ENCODE assay signal across 13 cellular contexts in the genomic region with DNA sequence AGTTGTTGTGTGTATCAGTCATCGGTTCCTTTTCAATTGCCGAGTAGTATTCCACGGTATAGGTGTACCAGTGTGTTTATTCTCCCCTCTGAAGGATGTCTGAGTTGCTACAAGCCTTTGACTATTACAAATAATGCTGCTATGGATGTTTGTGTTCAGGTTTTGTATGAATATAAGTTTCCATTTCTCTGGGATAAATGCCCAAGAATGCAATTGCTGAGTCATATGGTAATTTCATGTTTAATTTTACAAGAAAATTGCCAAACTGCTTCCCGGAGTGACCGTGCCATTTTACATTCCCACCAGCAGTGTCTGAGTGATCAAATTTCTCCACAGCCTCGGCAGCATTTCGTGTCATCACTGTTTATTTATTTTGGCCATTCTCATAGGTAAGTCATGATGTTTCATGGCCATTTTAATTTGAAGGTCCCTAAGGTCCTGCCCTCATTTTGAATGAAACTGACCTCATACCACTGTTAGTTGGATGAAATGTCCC.
DNase-seq lines count a peak whose midpoint lies in the region; ATAC-seq, FAIRE-seq and TF ChIP-seq lines count a peak whose summit lies in the region.
"Had no signal": no experiment of that assay in that cellular context is flagged by ENCODE, and none has a peak within 500 bp of the region (broad histone marks: within the 10 kb centered on the region; RNA-seq: fewer than 3 reads in every experiment).

No MANE protein-coding gene starts in this region.

- H3K9me3 ChIP-seq in right lobe of liver, result no peaks in the 10 kb centered on the region
- H3K9me3 ChIP-seq in lower lobe of right lung, result no peaks in the 10 kb centered on the region

- H3K4me1 ChIP-seq in ACC112 (ENCODE audit: control insufficient read depth, insufficient read depth, low read length, unreplicated experiment) (peaks cover 36% of the 10 kb centered on the region), right lobe of liver (peaks cover 0 to 12% (median 0%) of the 10 kb centered on the region in 4 donors), lower lobe of right lung (peaks cover 19% of the 10 kb centered on the region)

- H3K9me3 Mint-ChIP-seq in activated CD4-positive, alpha-beta T cell treated with anti-CD3 and anti-CD28 coated beads, Interleukin-2, amount 10 ng/mL, durations not matched to agents 24 days and 14 days, result no peaks in the 10 kb centered on the region

- intact Hi-C loops in right lobe of liver (cut with DNase I) (no loop called here), lower lobe of right lung (cut with DNase I) (no loop called here)
- intact Hi-C loops in activated CD4-positive, alpha-beta T cell treated with anti-CD3 and anti-CD28 coated beads, Interleukin-2, amount 10 ng/mL, durations not matched to agents 24 days and 14 days (cut with micrococcal nuclease), result no loop called here

- H3K4me3 Mint-ChIP-seq in activated CD4-positive, alpha-beta T cell treated with anti-CD3 and anti-CD28 coated beads, Interleukin-2, amount 10 ng/mL, durations not matched to agents 24 days and 14 days, result no peak overlapping the region

- H3K4me1 Mint-ChIP-seq in activated CD4-positive, alpha-beta T cell treated with anti-CD3 and anti-CD28 coated beads, Interleukin-2, amount 10 ng/mL, durations not matched to agents 24 days and 14 days, result peaks cover 29% of the 10 kb centered on the region

- no peaks in the 10 kb centered on the region for H3K27me3 Mint-ChIP-seq in activated CD4-positive, alpha-beta T cell treated with anti-CD3 and anti-CD28 coated beads, Interleukin-2, amount 10 ng/mL, durations not matched to agents 24 days and 14 days

- H3K27ac Mint-ChIP-seq in activated CD4-positive, alpha-beta T cell treated with anti-CD3 and anti-CD28 coated beads, Interleukin-2, amount 10 ng/mL, durations not matched to agents 24 days and 14 days, result no peak overlapping the region

- H3K27ac ChIP-seq in ACC112 (ENCODE audit: low read depth, low read length) (peak overlapping the region; percentile 97), right lobe of liver (peak overlapping the region in 2 of 3 donors; percentile 20 to 65), lower lobe of right lung (no peak overlapping the region)

- H3K4me3 ChIP-seq in ACC112 (ENCODE audit: low read depth, low read length), result 0 out of 2 replicates have a peak overlapping the region, but pooled peaks have one; percentile 11
- no peak overlapping the region for H3K4me3 ChIP-seq in bronchial epithelial cell (ENCODE audit: low read depth, low read length)
- H3K4me3 ChIP-seq in right lobe of liver, result no peak overlapping the region
- no peak overlapping the region for H3K4me3 ChIP-seq in lower lobe of right lung

- H3K27me3 ChIP-seq in ACC112 (ENCODE audit: insufficient read depth, low read length) (no peaks in the 10 kb centered on the region), bronchial epithelial cell (ENCODE audit: control insufficient read depth, insufficient read depth, low read length) (no peaks in the 10 kb centered on the region), right lobe of liver (no peaks in the 10 kb centered on the region), lower lobe of right lung (ENCODE audit: low read depth) (no peaks in the 10 kb centered on the region)

- WGBS in right lobe of liver (ENCODE audit: insufficient coverage, low coverage, low lambda C conversion rate, missing lambda C conversion rate), result 45% methylated on average over 7 of the region's 7 CpGs

- FAIRE-seq in HTR-8/SVneo (lab: Jason Lieb, UNC), result peak; percentile 93
- FAIRE-seq in bronchial epithelial cell (lab: Jason Lieb, UNC), result no peak
- FAIRE-seq: TTC549 had no signal

- TF ChIP-seq CTCF in bronchial epithelial cell (IDR thresholded peaks at IDR 0.05; ENCODE audit: insufficient read depth, low read length, severe bottlenecking), result peak; percentile 25
- TF ChIP-seq CTCF in right lobe of liver (IDR thresholded peaks at IDR 0.05), result peak in 1 of 4 donors; percentile 17
- TF ChIP-seq CTCF in lower lobe of right lung (IDR thresholded peaks at IDR 0.05), result no peak

- H3K36me3 ChIP-seq in ACC112 (ENCODE audit: insufficient read depth, low read length), result peaks cover 42% of the 10 kb centered on the region
- peaks cover 10% of the 10 kb centered on the region for H3K36me3 ChIP-seq in bronchial epithelial cell (ENCODE audit: control insufficient read depth, insufficient read depth, low read length)
- peaks cover 0 to 56% (median 14%) of the 10 kb centered on the region in 4 donors for H3K36me3 ChIP-seq in right lobe of liver
- peaks cover 98% of the 10 kb centered on the region for H3K36me3 ChIP-seq in lower lobe of right lung

- no peak for TF ChIP-seq POLR2A in right lobe of liver (IDR thresholded peaks at IDR 0.05)

- DNase-seq in HTR-8/SVneo (ENCODE audit: insufficient read length, low spot score), result peak; percentile 53
- peak; percentile 95 for DNase-seq in bronchial epithelial cell (ENCODE audit: low read depth)
- DNase-seq in right lobe of liver, result peak in 1 of 3 donors; percentile 34
- no peak for DNase-seq in lower lobe of right lung
- no peak for DNase-seq in stimulated activated naive CD4-positive, alpha-beta T cell (lab: John Stamatoyannopoulos, UW)
- DNase-seq in activated CD4-positive, alpha-beta T cell treated with anti-CD3 and anti-CD28 coated beads, Interleukin-2, amount 10 ng/mL, durations not matched to agents 24 days and 14 days, result no peak
- DNase-seq: amygdala; left cardiac atrium; NCI-H2107; stimulated activated CD4-positive, alpha-beta T cell treated with anti-CD3 and anti-CD28 coated beads, Interleukin-2, amount 100 ng/mL, for 48 hours had no signal

- no peaks in the 10 kb centered on the region for H3K79me2 ChIP-seq in ACC112 (ENCODE audit: control insufficient read depth, insufficient read depth, low read length, unreplicated experiment)

- peaks cover 85% of the 10 kb centered on the region for H3K36me3 Mint-ChIP-seq in activated CD4-positive, alpha-beta T cell treated with anti-CD3 and anti-CD28 coated beads, Interleukin-2, amount 10 ng/mL, durations not matched to agents 24 days and 14 days (ENCODE audit: low read depth)

- ATAC-seq in right lobe of liver (peak; percentile 60 to 86 (median 78)), lower lobe of right lung (no peak), GM21737 (IDR thresholded peaks at IDR 0.05; ENCODE audit: unreplicated experiment) (no peak)

- H2AFZ ChIP-seq in ACC112 (ENCODE audit: low read length, unreplicated experiment), result no peak overlapping the region

Comparison
In these comparisons a context has a peak if more than half of its experiments do, and no peak if none do; other contexts are left out.
1. DNase-seq: peak in HTR-8/SVneo (single experiment) and bronchial epithelial cell (single experiment); none in lower lobe of right lung (single experiment), stimulated activated naive CD4-positive, alpha-beta T cell (0 of 6) and activated CD4-positive, alpha-beta T cell treated with anti-CD3 and anti-CD28 coated beads, Interleukin-2, amount 10 ng/mL, durations not matched to agents 24 days and 14 days (single experiment).
2. ATAC-seq: peak in right lobe of liver (4 of 4); none in lower lobe of right lung (0 of 2) and GM21737 (single experiment).